In the genomic region with DNA sequence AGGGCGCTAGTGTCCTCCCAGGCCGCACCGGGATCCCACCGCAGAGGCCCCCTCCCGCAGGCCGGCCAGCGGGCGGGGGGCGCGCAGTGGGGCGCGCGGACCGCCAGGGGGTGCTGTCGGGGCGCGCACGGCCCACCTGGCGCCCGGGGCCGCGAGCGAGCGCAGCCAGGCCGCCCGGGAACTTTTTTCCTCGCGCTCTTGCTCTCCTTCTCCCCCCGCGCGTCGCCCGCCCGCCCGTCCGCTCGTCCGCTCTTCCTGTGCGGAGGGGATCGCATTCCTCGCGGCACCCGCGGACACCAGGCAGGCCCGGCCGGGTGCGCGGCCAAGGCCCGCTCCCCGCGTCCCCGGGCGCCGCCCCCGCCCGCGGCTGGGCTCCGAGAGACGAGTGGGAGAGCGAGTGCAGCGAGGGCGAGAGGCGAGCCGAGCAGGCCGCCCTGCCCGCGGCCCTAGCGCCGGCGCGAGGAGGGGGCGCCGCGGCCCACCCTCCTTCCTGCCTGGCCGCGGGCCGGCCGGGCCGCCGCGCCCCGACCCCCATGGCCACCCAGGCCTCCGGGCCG, we compare ENCODE assay signal across 8 cellular contexts. TPM values are rescaled to one million over a fixed set of nuclear protein-coding genes. Genes with fewer than 3 reads are reported as not detected.
DNase-seq lines count a peak whose midpoint lies in the region; ATAC-seq and TF ChIP-seq lines count a peak whose summit lies in the region.

Gene RAI1, plus strand, starts transcription at position 272 of the 557 bp plus-strand sequence. CDS start 111,491 bp downstream, outside the sequence.

- H4K8ac ChIP-seq in neuronal stem cell (ENCODE audit: low read depth, low read length), result no peak within 1 kb of the TSS

- H3K18ac ChIP-seq in neuronal stem cell (ENCODE audit: low read length), result peak within 1 kb of the TSS; percentile 99

- peak within 1 kb of the TSS; percentile 41 for H2BK12ac ChIP-seq in neuronal stem cell (ENCODE audit: low read length)

- peaks cover 44% of the 10 kb centered on the region for H3K4me1 ChIP-seq in Loucy (ENCODE audit: insufficient read depth, low read length, poor library complexity, severe bottlenecking)
- peaks cover 27 to 34% of the 10 kb centered on the region in 2 donors for H3K4me1 ChIP-seq in neuronal stem cell (ENCODE audit: control insufficient read depth in 2 of 2, insufficient read depth in 1 of 2, low read depth in 1 of 2, low read length in 2 of 2)

- H3K4me2 ChIP-seq in Loucy (ENCODE audit: low read depth, low read length, poor library complexity, severe bottlenecking) (peak within 1 kb of the TSS; percentile 96), neuronal stem cell (ENCODE audit: insufficient read depth, low read length, poor library complexity, severe bottlenecking) (peak within 1 kb of the TSS; percentile 71)

- H2AK5ac ChIP-seq in neuronal stem cell (ENCODE audit: low read depth, low read length), result peak within 1 kb of the TSS; percentile 99

- H3K36me3 ChIP-seq in Loucy (ENCODE audit: insufficient read depth, low read length) (no peaks in the 10 kb centered on the region), SK-N-MC (ENCODE audit: insufficient read depth, low read length) (no peaks in the 10 kb centered on the region), neuronal stem cell (replicated peaks in 1 of 2; ENCODE audit: control insufficient read depth in 2 of 2, insufficient read depth in 2 of 2, low read length in 2 of 2) (peaks cover 0 to 13% of the 10 kb centered on the region in 2 donors)

- H3K4me3 Mint-ChIP-seq in activated naive CD4-positive, alpha-beta T cell treated with anti-CD3 and anti-CD28 coated beads, Interleukin-2, amount 10 ng/mL, durations not matched to agents 7 days and 5 days, result peak within 1 kb of the TSS; percentile 88

- H3K79me1 ChIP-seq in neuronal stem cell (ENCODE audit: low read depth, low read length), result peaks cover 14% of the 10 kb centered on the region

- H2AFZ ChIP-seq in Loucy (ENCODE audit: low read length) (peak within 1 kb of the TSS; percentile 51), neuronal stem cell (ENCODE audit: low read length) (peak within 1 kb of the TSS; percentile 83)

- H4K91ac ChIP-seq in neuronal stem cell (ENCODE audit: low read depth, low read length, poor library complexity), result peak within 1 kb of the TSS; percentile 98

- H3K14ac ChIP-seq in neuronal stem cell (ENCODE audit: low read length), result peak within 1 kb of the TSS; percentile 92

- H3K4me1 Mint-ChIP-seq in activated naive CD4-positive, alpha-beta T cell treated with anti-CD3 and anti-CD28 coated beads, Interleukin-2, amount 10 ng/mL, durations not matched to agents 7 days and 5 days, result peaks cover 38% of the 10 kb centered on the region

- no peaks in the 10 kb centered on the region for H3K9me2 ChIP-seq in Loucy (replicated peaks; ENCODE audit: low read depth, low read length)

- H3K9ac ChIP-seq in Loucy (ENCODE audit: low read depth, low read length, poor library complexity, severe bottlenecking), result peak within 1 kb of the TSS; percentile 97
- H3K9ac ChIP-seq in SK-N-MC (ENCODE audit: insufficient read length), result peak within 1 kb of the TSS; percentile 85
- H3K9ac ChIP-seq in neuronal stem cell (ENCODE audit: low read depth, low read length, poor library complexity), result peak within 1 kb of the TSS; percentile 100

- peak within 1 kb of the TSS; percentile 85 for H3K27ac Mint-ChIP-seq in activated naive CD4-positive, alpha-beta T cell treated with anti-CD3 and anti-CD28 coated beads, Interleukin-2, amount 10 ng/mL, durations not matched to agents 7 days and 5 days

- H4K20me1 ChIP-seq in Loucy (ENCODE audit: insufficient read depth, low read length, poor library complexity, severe bottlenecking), result peaks cover 34% of the 10 kb centered on the region

- H3K9me3 ChIP-seq in Loucy (ENCODE audit: insufficient read depth, low read depth, low read length) (no peaks in the 10 kb centered on the region), SK-N-MC (ENCODE audit: low read depth, low read length) (no peaks in the 10 kb centered on the region), neuronal stem cell (replicated peaks in 1 of 2; ENCODE audit: control insufficient read depth in 2 of 2, insufficient read depth in 1 of 2, low read depth in 1 of 2, low read length in 2 of 2) (no peaks in the 10 kb centered on the region)

- H2BK5ac ChIP-seq in neuronal stem cell (ENCODE audit: low read length), result peak within 1 kb of the TSS; percentile 99

- no peaks in the 10 kb centered on the region for H3F3A ChIP-seq in Loucy (ENCODE audit: low read depth)

- no peaks in the 10 kb centered on the region for H3K9me3 Mint-ChIP-seq in activated naive CD4-positive, alpha-beta T cell treated with anti-CD3 and anti-CD28 coated beads, Interleukin-2, amount 10 ng/mL, durations not matched to agents 7 days and 5 days

- peak; percentile 41 for ATAC-seq in GM21619 (IDR thresholded peaks at IDR 0.05; ENCODE audit: unreplicated experiment)

- DNase-seq in DMS53 treated with DMSO at 0.1 percent for 48 hours (lab: John Stamatoyannopoulos, UW; ENCODE audit: unreplicated experiment) (peak; percentile 49), SK-N-MC (ENCODE audit: low read depth, low spot score) (no peak), germinal center (ENCODE audit: low spot score) (peak; percentile 87), neuronal stem cell (ENCODE audit: low spot score) (no peak)
- peak; percentile 76 for DNase-seq in activated naive CD4-positive, alpha-beta T cell treated with anti-CD3 and anti-CD28 coated beads, Interleukin-2, amount 10 ng/mL, durations not matched to agents 7 days and 5 days

- H3K4ac ChIP-seq in neuronal stem cell (ENCODE audit: low read length), result peak within 1 kb of the TSS; percentile 77

- no CpG with 5 or more reads among the region's 84 CpGs for WGBS in neuronal stem cell (ENCODE audit: extremely low coverage in 2 of 2, insufficient read length in 2 of 2, insufficient replicate concordance in 1 of 2), 2 donors

- H2BK120ac ChIP-seq in neuronal stem cell (ENCODE audit: low read depth, low read length), result peak within 1 kb of the TSS; percentile 98

- H3K36me3 Mint-ChIP-seq in activated naive CD4-positive, alpha-beta T cell treated with anti-CD3 and anti-CD28 coated beads, Interleukin-2, amount 10 ng/mL, durations not matched to agents 7 days and 5 days, result peaks cover 5% of the 10 kb centered on the region

- H3K27me3 ChIP-seq in Loucy (ENCODE audit: insufficient read depth, low read length, poor library complexity, severe bottlenecking) (peaks cover 10% of the 10 kb centered on the region), neuronal stem cell (ENCODE audit: control insufficient read depth in 3 of 3, insufficient read depth in 3 of 3, low read depth in 1 of 3, low read length in 3 of 3) (peaks cover 0 to 19% (median 0%) of the 10 kb centered on the region in 3 experiments)

- peak; percentile 49 for TF ChIP-seq CTCF in Loucy (conservative IDR thresholded peaks at IDR 0.05; ENCODE audit: low read length)

- CTCF ChIA-PET in activated naive CD4-positive, alpha-beta T cell treated with anti-CD3 and anti-CD28 coated beads, Interleukin-2, amount 10 ng/mL, durations not matched to agents 7 days and 5 days (lab: Charles Lee), result interaction anchor here (0.8 to 2.8 kb wide), 13 partner anchors 10 to 354 kb away, joined by 3 to 20 read pairs (median 4); no protein-coding TSS in a partner anchor

- peak within 1 kb of the TSS; percentile 99 for H2BK15ac ChIP-seq in neuronal stem cell (ENCODE audit: low read length)

- H3K4me3 ChIP-seq in Loucy (ENCODE audit: low read length, poor library complexity, severe bottlenecking) (peak within 1 kb of the TSS; percentile 90), SK-N-MC (peak within 1 kb of the TSS; percentile 87), neuronal stem cell (ENCODE audit: low read length in 2 of 2) (peak within 1 kb of the TSS; percentile 84 to 93)

- H3K27me3 Mint-ChIP-seq in activated naive CD4-positive, alpha-beta T cell treated with anti-CD3 and anti-CD28 coated beads, Interleukin-2, amount 10 ng/mL, durations not matched to agents 7 days and 5 days, result peaks cover 27% of the 10 kb centered on the region

- no peak within 1 kb of the TSS for H3K23ac ChIP-seq in neuronal stem cell (ENCODE audit: low read depth, low read length, poor library complexity)

- H3K79me2 ChIP-seq in Loucy (ENCODE audit: insufficient read depth, low read length), result peaks cover 47% of the 10 kb centered on the region

- peak within 1 kb of the TSS; percentile 62; the same call in 1 of the 2 replicates for H3K27ac ChIP-seq in SK-N-MC
- H3K27ac ChIP-seq in neuronal stem cell (replicated peaks; ENCODE audit: low read length), result peak within 1 kb of the TSS; percentile 76
- peak within 1 kb of the TSS; percentile 61 for H3K27ac ChIP-seq in temporal lobe (ENCODE audit: low read depth, low read length)

RNA-seq across cellular contexts. Expression of gene RAI1, which starts in this region (rescaled TPM):
- polyA plus RNA-seq in neuronal stem cell (2013, experiment 1 of 2), result 15.1 TPM
- polyA plus RNA-seq in neuronal stem cell (2013, experiment 2 of 2), result 16.0 TPM
- total RNA-seq in temporal lobe, result 15.5 TPM

Comparison
In these comparisons a context has a peak if more than half of its experiments do, and no peak if none do; other contexts are left out.
1. DNase-seq: peak in DMS53 treated with DMSO at 0.1 percent for 48 hours (single experiment), activated naive CD4-positive, alpha-beta T cell treated with anti-CD3 and anti-CD28 coated beads, Interleukin-2, amount 10 ng/mL, durations not matched to agents 7 days and 5 days (single experiment) and germinal center (single experiment); none in SK-N-MC (single experiment) and neuronal stem cell (single experiment).
2. Peak in every context shown above with its lines, with median percentiles within 50 percentile points of each other: H3K4me3 ChIP-seq, H3K9ac ChIP-seq and H3K27ac ChIP-seq.